ENCODE assay signal across 1 cellular context in the genomic region with DNA sequence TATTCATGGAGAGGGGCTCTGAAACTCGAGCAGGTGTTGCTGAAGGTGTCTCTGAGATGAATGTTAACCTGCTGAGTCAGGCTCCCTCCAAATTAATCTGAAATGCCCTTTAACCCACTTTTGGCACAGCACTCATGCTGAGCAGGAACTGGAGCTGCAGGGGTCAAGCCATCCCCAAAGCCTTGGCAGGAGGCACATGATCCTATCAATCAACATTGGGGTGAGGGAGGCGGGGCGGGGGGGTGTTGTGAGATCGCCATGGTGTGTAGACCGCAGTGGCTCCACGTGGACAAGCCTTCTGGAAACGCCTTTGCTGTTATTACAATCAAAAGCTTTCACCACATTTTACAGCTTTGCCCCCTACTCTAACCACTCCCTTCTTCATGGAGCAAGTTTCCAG.
TF ChIP-seq lines count a peak whose summit lies in the region.

No MANE protein-coding gene starts in this region.

TF ChIP-seq in Ishikawa, 13 proteins besides CTCF, POLR2A, EP300 and RAD21 (continued from another document):
- TF ChIP-seq REST (IDR thresholded peaks at IDR 0.05; ENCODE audit: low read depth) (no peak), CREB1 (IDR thresholded peaks at IDR 0.05; ENCODE audit: low read depth) (no peak), FOXM1 (IDR thresholded peaks at IDR 0.05; ENCODE audit: borderline replicate concordance, low read depth) (no peak)
TF ChIP-seq in Ishikawa: peak in this region for 1.
